ENCODE assay signal across 10 cellular contexts in the genomic region with DNA sequence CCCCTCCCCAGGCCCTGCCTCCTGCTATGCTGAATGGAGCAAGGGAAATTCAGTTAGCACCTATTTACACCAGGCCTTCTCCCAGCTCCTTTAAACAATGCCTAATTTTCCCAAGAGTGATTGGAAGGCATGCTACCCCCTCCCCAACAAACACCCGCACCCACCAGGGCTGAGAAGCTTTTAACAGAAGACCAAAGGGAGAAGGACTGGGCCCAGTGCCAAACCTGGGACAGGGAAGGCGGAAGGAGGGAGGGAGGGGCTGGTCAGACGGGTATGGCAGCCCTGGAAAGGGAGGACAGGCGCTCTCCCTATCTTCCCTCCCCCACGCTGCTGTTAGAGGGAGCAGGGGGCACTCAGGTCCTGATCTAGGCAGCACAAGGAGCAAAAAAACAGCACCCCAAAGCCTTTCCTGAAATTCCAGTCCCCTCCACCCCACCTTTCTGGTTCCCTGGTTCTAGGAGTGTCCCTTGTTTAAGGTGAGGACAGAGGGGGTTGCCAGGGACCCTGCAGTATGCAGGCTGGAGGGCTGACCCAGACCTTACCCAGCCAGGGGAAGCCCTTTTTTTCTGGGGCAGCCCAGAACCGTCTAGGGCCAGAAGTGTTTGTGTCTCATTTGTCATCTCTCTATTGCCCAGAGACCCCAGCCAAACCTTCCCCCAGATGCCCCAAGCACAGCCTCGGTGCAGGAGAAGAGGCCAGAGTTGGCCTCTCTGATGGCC. TPM values are rescaled to one million over a fixed set of nuclear protein-coding genes. Genes with fewer than 3 reads are reported as not detected.
DNase-seq lines count a peak whose midpoint lies in the region; ATAC-seq, FAIRE-seq and TF ChIP-seq lines count a peak whose summit lies in the region.
"Had no signal": no experiment of that assay in that cellular context is flagged by ENCODE, and none has a peak within 500 bp of the region (broad histone marks: within the 10 kb centered on the region; RNA-seq: fewer than 3 reads in every experiment).

No MANE protein-coding gene starts in this region.

- H3K27ac Mint-ChIP-seq in progenitor cell of endocrine pancreas, result peak overlapping the region; percentile 81
- H3K27ac Mint-ChIP-seq: IgD-negative memory B cell had no signal

- H3K4me3 Mint-ChIP-seq in progenitor cell of endocrine pancreas (ENCODE audit: low read depth), result peak overlapping the region; percentile 35

- no peaks in the 10 kb centered on the region for H4K20me1 ChIP-seq in endothelial cell of umbilical vein (replicated peaks; ENCODE audit: control insufficient read depth, extremely low read depth, insufficient read depth, low read length)
- no peaks in the 10 kb centered on the region for H4K20me1 ChIP-seq in OCI-LY7 (ENCODE audit: insufficient read depth, low read length)

- H3K79me2 ChIP-seq in endothelial cell of umbilical vein (ENCODE audit: control insufficient read depth, insufficient read depth, low read length), result no peaks in the 10 kb centered on the region
- H3K79me2 ChIP-seq in OCI-LY7 (ENCODE audit: insufficient read depth, low read depth, low read length), result no peaks in the 10 kb centered on the region

- H3K9me1 ChIP-seq in endothelial cell of umbilical vein (replicated peaks; ENCODE audit: control insufficient read depth, extremely low read depth, insufficient read depth, low read length), result no peaks in the 10 kb centered on the region

- peaks cover 2% of the 10 kb centered on the region for H3K36me3 Mint-ChIP-seq in progenitor cell of endocrine pancreas (ENCODE audit: insufficient read depth)

- BruUV-seq in endothelial cell of umbilical vein (replicated peaks; lab: Mats Ljungman, UMichigan), result no TSS peak
- BruUV-seq in OCI-LY7 (replicated peaks; lab: Mats Ljungman, UMichigan), result no TSS peak

- H3K27ac ChIP-seq in endothelial cell of umbilical vein (ENCODE audit: insufficient read depth, low read depth, low read length) (no peak overlapping the region), OCI-LY7 (ENCODE audit: low read depth, low read length, poor library complexity, severe bottlenecking) (no peak overlapping the region)
- H3K27ac ChIP-seq: heart left ventricle had no signal

- no peak for ATAC-seq in HG03378 (IDR thresholded peaks at IDR 0.05; ENCODE audit: unreplicated experiment)
- ATAC-seq: heart left ventricle had no signal

- no peak for TF ChIP-seq POLR2A in endothelial cell of umbilical vein (IDR thresholded peaks at IDR 0.05; ENCODE audit: low read depth, low read length)

- no peak for TF ChIP-seq CTCF in endothelial cell of umbilical vein (IDR thresholded peaks at IDR 0.05; ENCODE audit: extremely low read depth in 1 of 2, insufficient read depth in 1 of 2, low read depth in 1 of 2, low read length in 2 of 2)
- no peak for TF ChIP-seq CTCF in progenitor cell of endocrine pancreas (IDR thresholded peaks at IDR 0.05; ENCODE audit: unreplicated experiment)
- no peak for TF ChIP-seq CTCF in OCI-LY7 (conservative IDR thresholded peaks at IDR 0.05; ENCODE audit: low read length)

- no peaks in the 10 kb centered on the region for H3K27me3 Mint-ChIP-seq in progenitor cell of endocrine pancreas

- no peaks in the 10 kb centered on the region for H3K36me3 ChIP-seq in endothelial cell of umbilical vein (ENCODE audit: control insufficient read depth in 2 of 2, extremely low read depth in 1 of 2, insufficient read depth in 2 of 2, low read length in 2 of 2)
- no peaks in the 10 kb centered on the region for H3K36me3 ChIP-seq in OCI-LY7 (ENCODE audit: insufficient read depth, low read length)
- H3K36me3 ChIP-seq: heart left ventricle had no signal

- no peaks in the 10 kb centered on the region for H3K9me3 Mint-ChIP-seq in progenitor cell of endocrine pancreas (ENCODE audit: low read depth)
- H3K9me3 Mint-ChIP-seq: IgD-negative memory B cell had no signal

- POLR2A ChIA-PET in endothelial cell of umbilical vein (lab: Charles Lee), result interaction anchor here (0.6 kb wide), 1 partner anchor 71 kb away, joined by 7 read pairs; no protein-coding TSS in a partner anchor
- POLR2A ChIA-PET in OCI-LY7 (lab: Charles Lee), result no interaction called here

- no peaks in the 10 kb centered on the region for H3K9me3 ChIP-seq in endothelial cell of umbilical vein (replicated peaks; ENCODE audit: control insufficient read depth, insufficient read depth, low read length)
- H3K9me3 ChIP-seq in OCI-LY7 (ENCODE audit: low read length), result no peaks in the 10 kb centered on the region
- H3K9me3 ChIP-seq: heart left ventricle had no signal

- H3K4me1 ChIP-seq in endothelial cell of umbilical vein (ENCODE audit: control insufficient read depth, extremely low read depth, insufficient read depth, low read length) (peaks cover 17% of the 10 kb centered on the region), OCI-LY7 (ENCODE audit: insufficient read depth, low read length, poor library complexity, severe bottlenecking) (peaks cover 28% of the 10 kb centered on the region)

- DNase-seq in H4 (ENCODE audit: low spot score), result peak; percentile 76
- DNase-seq in NCI-H2196 treated with DMSO at 0.1 percent for 48 hours (lab: John Stamatoyannopoulos, UW; ENCODE audit: unreplicated experiment), result peak; percentile 71
- peak; percentile 25 for DNase-seq in endothelial cell of umbilical vein (ENCODE audit: low read depth, low spot score)
- no peak for DNase-seq in progenitor cell of endocrine pancreas (ENCODE audit: low spot score, unreplicated experiment)
- DNase-seq in OCI-LY7 (ENCODE audit: low spot score), result no peak
- no peak for DNase-seq in KG1 (lab: John Stamatoyannopoulos, UW)
- no peak for DNase-seq in T-helper 2 cell

- no peaks in the 10 kb centered on the region for H3K9me2 ChIP-seq in OCI-LY7 (ENCODE audit: insufficient read depth, low read length)

- H3K4me3 ChIP-seq in endothelial cell of umbilical vein (replicated peaks in 1 of 3; ENCODE audit: insufficient read depth in 1 of 3, low read depth in 1 of 3, low read length in 3 of 3) (no peak overlapping the region), OCI-LY7 (ENCODE audit: low read depth, low read length, poor library complexity, severe bottlenecking) (no peak overlapping the region)
- H3K4me3 ChIP-seq: heart left ventricle had no signal

- H2AFZ ChIP-seq in endothelial cell of umbilical vein (ENCODE audit: low read depth, low read length) (no peak overlapping the region), OCI-LY7 (ENCODE audit: low read length) (no peak overlapping the region)

- CTCF ChIA-PET in endothelial cell of umbilical vein (lab: Charles Lee) (interaction anchor here (0.8 to 1.3 kb wide), 4 partner anchors 11 to 28 kb away, joined by 3 read pairs; no protein-coding TSS in a partner anchor), OCI-LY7 (lab: Charles Lee; ENCODE audit: unreplicated experiment) (no interaction called here)

- no peak overlapping the region for H3K9ac ChIP-seq in endothelial cell of umbilical vein (replicated peaks; ENCODE audit: extremely low read depth, insufficient read depth, low read length)

- dilution Hi-C loops in endothelial cell of umbilical vein (cut with MboI; ENCODE audit: extremely low pct_ligation_motif_present, low sequenced_read_pairs), result no loop called here

- FAIRE-seq in endothelial cell of umbilical vein (lab: Jason Lieb, UNC), result peak; percentile 56

- H3K4me1 Mint-ChIP-seq in progenitor cell of endocrine pancreas (ENCODE audit: low read depth), result peaks cover 36% of the 10 kb centered on the region

- no peaks in the 10 kb centered on the region for H3K27me3 ChIP-seq in endothelial cell of umbilical vein (ENCODE audit: control insufficient read depth in 2 of 2, insufficient read depth in 2 of 2, low read length in 2 of 2)

- H3K4me2 ChIP-seq in endothelial cell of umbilical vein (ENCODE audit: insufficient read depth, low read length) (no peak overlapping the region), OCI-LY7 (ENCODE audit: low read length) (no peak overlapping the region)

- intact Hi-C loops in endothelial cell of umbilical vein (cut with micrococcal nuclease), result no loop called here
- intact Hi-C loops in OCI-LY7 (cut with micrococcal nuclease; ENCODE audit: unreplicated experiment), result loop anchor here (10.0 kb wide), 1 partner anchor 942 kb away; no protein-coding TSS in a partner anchor

RNA-seq across cellular contexts. Expression of a gene that starts 2.4 kb away (rescaled TPM):
- total RNA-seq in H4 (2014; rRNA removed; shearing (Covaris generic)), result 20.7 and 27.7 TPM in 2 replicates
- 22.1 and 31.7 TPM in 2 replicates for total RNA-seq in endothelial cell of umbilical vein
- polyA plus RNA-seq in endothelial cell of umbilical vein, result 23.5 and 25.8 TPM in 2 replicates
- polyA plus RNA-seq in endothelial cell of umbilical vein (2011; cell fraction: cytosol; rRNA removed), result 22.8 and 28.4 TPM in 2 replicates
- 16.9 and 55.4 TPM in 2 replicates for polyA plus RNA-seq in endothelial cell of umbilical vein (2011; cell fraction: nucleus; rRNA removed)
- 27.8 and 42.2 TPM in 2 replicates for polyA plus RNA-seq in endothelial cell of umbilical vein (2012)
- polyA minus RNA-seq in endothelial cell of umbilical vein, result 29.3 and 35.1 TPM in 2 replicates
- polyA minus RNA-seq in endothelial cell of umbilical vein (2011; cell fraction: cytosol; rRNA and poly(A)+ RNA removed), result 769 TPM
- polyA minus RNA-seq in endothelial cell of umbilical vein (2011; cell fraction: nucleus; rRNA and poly(A)+ RNA removed), result 11.2 and 15.6 TPM in 2 replicates
- total RNA-seq in progenitor cell of endocrine pancreas, result 1,180 and 1,246 TPM in 2 replicates
- total RNA-seq in OCI-LY7 (2014; rRNA removed; shearing (Covaris generic)), result 0.16 TPM in 1 of 2 replicates, not detected in the other
- 0.89 TPM in 2 replicates for total RNA-seq in OCI-LY7 (2022)
- polyA plus RNA-seq: IgD-negative memory B cell had no signal

RNA-seq across cellular contexts. Expression of a gene that starts 41.7 kb away (rescaled TPM):
- total RNA-seq in H4 (2014; rRNA removed; shearing (Covaris generic)), result 156 and 182 TPM in 2 replicates
- total RNA-seq in endothelial cell of umbilical vein, result 233 and 235 TPM in 2 replicates
- polyA plus RNA-seq in endothelial cell of umbilical vein, result 178 and 216 TPM in 2 replicates
- 279 and 287 TPM in 2 replicates for polyA plus RNA-seq in endothelial cell of umbilical vein (2011; cell fraction: cytosol; rRNA removed)
- 212 and 213 TPM in 2 replicates for polyA plus RNA-seq in endothelial cell of umbilical vein (2011; cell fraction: nucleus; rRNA removed)
- 236 and 321 TPM in 2 replicates for polyA plus RNA-seq in endothelial cell of umbilical vein (2012)
- polyA minus RNA-seq in endothelial cell of umbilical vein, result 162 and 170 TPM in 2 replicates
- 537 TPM for polyA minus RNA-seq in endothelial cell of umbilical vein (2011; cell fraction: cytosol; rRNA and poly(A)+ RNA removed)
- 50.7 and 51.4 TPM in 2 replicates for polyA minus RNA-seq in endothelial cell of umbilical vein (2011; cell fraction: nucleus; rRNA and poly(A)+ RNA removed)
- total RNA-seq in progenitor cell of endocrine pancreas, result 608 and 692 TPM in 2 replicates
- not detected in 2 replicates for total RNA-seq in OCI-LY7 (2014; rRNA removed; shearing (Covaris generic))
- total RNA-seq in OCI-LY7 (2022), result not detected in 2 replicates

RNA-seq across cellular contexts. Expression of a gene that starts 58.5 kb away (rescaled TPM):
- total RNA-seq in H4 (2014; rRNA removed; shearing (Covaris generic)), result not detected in 2 replicates
- total RNA-seq in endothelial cell of umbilical vein (not detected in 2 replicates), progenitor cell of endocrine pancreas (not detected in 2 replicates), OCI-LY7 (2022) (not detected in 2 replicates)
- polyA plus RNA-seq in endothelial cell of umbilical vein, result not detected in 2 replicates
- not detected in 2 replicates for polyA plus RNA-seq in endothelial cell of umbilical vein (2011; cell fraction: cytosol; rRNA removed)
- 0.34 TPM in 1 of 2 replicates, not detected in the other for polyA plus RNA-seq in endothelial cell of umbilical vein (2011; cell fraction: nucleus; rRNA removed)
- polyA plus RNA-seq in endothelial cell of umbilical vein (2012), result not detected in 2 replicates
- not detected in 2 replicates for polyA minus RNA-seq in endothelial cell of umbilical vein
- not detected for polyA minus RNA-seq in endothelial cell of umbilical vein (2011; cell fraction: cytosol; rRNA and poly(A)+ RNA removed)
- not detected in 2 replicates for polyA minus RNA-seq in endothelial cell of umbilical vein (2011; cell fraction: nucleus; rRNA and poly(A)+ RNA removed)
- total RNA-seq in OCI-LY7 (2014; rRNA removed; shearing (Covaris generic)), result not detected in 2 replicates
- total RNA-seq: heart left ventricle had no signal
- polyA plus RNA-seq: IgD-negative memory B cell had no signal

Comparison
In these comparisons a context has a peak if more than half of its experiments do, and no peak if none do; other contexts are left out.
1. DNase-seq: peak in H4 (single experiment), NCI-H2196 treated with DMSO at 0.1 percent for 48 hours (single experiment) and endothelial cell of umbilical vein (single experiment); none in progenitor cell of endocrine pancreas (single experiment), OCI-LY7 (single experiment), KG1 (single experiment) and T-helper 2 cell (0 of 5).
2. RNA of a gene that starts 2.4 kb away (total RNA-seq): 1,180 to 1,246 TPM in progenitor cell of endocrine pancreas; 22.1 to 31.7 TPM in endothelial cell of umbilical vein, 20.7 to 27.7 TPM in H4 and 0.16 to 0.89 TPM in OCI-LY7; every median in the first group is over 10 times any median in the second.
3. RNA of a gene that starts 41.7 kb away (total RNA-seq): 608 to 692 TPM in progenitor cell of endocrine pancreas, 233 to 235 TPM in endothelial cell of umbilical vein and 156 to 182 TPM in H4; not detected in OCI-LY7; every median in the first group is over 100 times any median in the second.